ENCODE assay signal across 9 cellular contexts in genomic region chr6:42402184-42402583, GRCh38. TPM values are rescaled to one million over a fixed set of nuclear protein-coding genes. Genes with fewer than 3 reads are reported as not detected.
A peak's percentile ranks its signal among the peaks of the same experiment; 100 is the strongest.
DNase-seq lines count a peak whose midpoint lies in the region; ATAC-seq lines count a peak whose summit lies in the region.
"Had no signal": no experiment of that assay in that cellular context is flagged by ENCODE, and none has a peak within 500 bp of the region (broad histone marks: within the 10 kb centered on the region; RNA-seq: fewer than 3 reads in every experiment).

No MANE protein-coding gene starts in this region.

- no peaks in the 10 kb centered on the region for H3K27me3 Mint-ChIP-seq in activated naive CD8-positive, alpha-beta T cell treated with anti-CD3 and anti-CD28 coated beads, Interleukin-2, amount 10 ng/mL, durations not matched to agents 7 days and 5 days

- DNase-seq in activated gamma-delta T cell treated with Interleukin-2 at 50 U/mL for 16 hours: peak; percentile 44
- DNase-seq in activated gamma-delta T cell (lab: John Stamatoyannopoulos, UW): no peak
- peak; percentile 21 for DNase-seq in MG63
- DNase-seq in activated naive CD8-positive, alpha-beta T cell treated with anti-CD3 and anti-CD28 coated beads, Interleukin-2, amount 10 ng/mL, durations not matched to agents 7 days and 5 days: no peak
- DNase-seq in stimulated activated CD8-positive, alpha-beta memory T cell treated with anti-CD3 and anti-CD28 coated beads, Interleukin-15, amount 100 ng/mL, for 4 hours (ENCODE audit: low read depth in 2 of 2): peak; percentile 32 to 51
- DNase-seq in effector CD4-positive, alpha-beta T cell: no peak
- DNase-seq in COLO829 (ENCODE audit: low spot score): no peak

- H3K4me3 Mint-ChIP-seq in activated naive CD8-positive, alpha-beta T cell treated with anti-CD3 and anti-CD28 coated beads, Interleukin-2, amount 10 ng/mL, durations not matched to agents 7 days and 5 days: peak overlapping the region; percentile 56
- H3K4me3 Mint-ChIP-seq: nephron had no signal

- H3K27me3 ChIP-seq in MG63: no peaks in the 10 kb centered on the region

- no peaks in the 10 kb centered on the region for H3K9me3 ChIP-seq in MG63

- no peaks in the 10 kb centered on the region for H3K36me3 ChIP-seq in MG63

- peak overlapping the region; percentile 39 for H3K27ac Mint-ChIP-seq in activated naive CD8-positive, alpha-beta T cell treated with anti-CD3 and anti-CD28 coated beads, Interleukin-2, amount 10 ng/mL, durations not matched to agents 7 days and 5 days

- no peaks in the 10 kb centered on the region for H3K9me3 Mint-ChIP-seq in activated naive CD8-positive, alpha-beta T cell treated with anti-CD3 and anti-CD28 coated beads, Interleukin-2, amount 10 ng/mL, durations not matched to agents 7 days and 5 days
- H3K9me3 Mint-ChIP-seq: nephron had no signal

- peak; percentile 86 for ATAC-seq in activated naive CD8-positive, alpha-beta T cell treated with anti-CD3 and anti-CD28 coated beads, Interleukin-2, amount 10 ng/mL, durations not matched to agents 7 days and 5 days (ENCODE audit: low read depth)
- no peak for ATAC-seq in HG03135 (IDR thresholded peaks at IDR 0.05; ENCODE audit: unreplicated experiment)

- peaks cover 25% of the 10 kb centered on the region for H3K36me3 Mint-ChIP-seq in activated naive CD8-positive, alpha-beta T cell treated with anti-CD3 and anti-CD28 coated beads, Interleukin-2, amount 10 ng/mL, durations not matched to agents 7 days and 5 days

- no peak overlapping the region for H3K4me3 ChIP-seq in MG63

- H3K4me1 Mint-ChIP-seq in activated naive CD8-positive, alpha-beta T cell treated with anti-CD3 and anti-CD28 coated beads, Interleukin-2, amount 10 ng/mL, durations not matched to agents 7 days and 5 days: peaks cover 45% of the 10 kb centered on the region

- POLR2A ChIA-PET in activated naive CD8-positive, alpha-beta T cell treated with anti-CD3 and anti-CD28 coated beads, Interleukin-2, amount 10 ng/mL, durations not matched to agents 7 days and 5 days (lab: Charles Lee): interaction anchor here (0.6 to 3.6 kb wide), 7 partner anchors 8 to 862 kb away, joined by 3 to 35 read pairs (median 3); partner anchors contain the start of gene TRERF1

RNA-seq across cellular contexts. Expression of gene TRERF1, which starts 49.5 kb away (rescaled TPM):
- total RNA-seq in MG63 (2014; rRNA removed; shearing (Covaris generic); ENCODE audit: low replicate concordance): 2.1 TPM in 2 replicates
- total RNA-seq in activated naive CD8-positive, alpha-beta T cell treated with anti-CD3 and anti-CD28 coated beads, Interleukin-2, amount 10 ng/mL, durations not matched to agents 7 days and 5 days: 10 to 100 TPM; 21.4 to 21.6 TPM

Comparison
In these comparisons a context has a peak if more than half of its experiments do, and no peak if none do; other contexts are left out.
1. DNase-seq: peak in activated gamma-delta T cell treated with Interleukin-2 at 50 U/mL for 16 hours (single experiment), MG63 (single experiment) and stimulated activated CD8-positive, alpha-beta memory T cell treated with anti-CD3 and anti-CD28 coated beads, Interleukin-15, amount 100 ng/mL, for 4 hours (2 of 2); none in activated gamma-delta T cell (single experiment), activated naive CD8-positive, alpha-beta T cell treated with anti-CD3 and anti-CD28 coated beads, Interleukin-2, amount 10 ng/mL, durations not matched to agents 7 days and 5 days (single experiment), effector CD4-positive, alpha-beta T cell (single experiment) and COLO829 (single experiment).